In genomic region chr7:94109556-94109955, GRCh38 we compare ENCODE assay signal across 22 cellular contexts.
"Had no signal": no experiment of that assay in that cellular context is flagged by ENCODE, and none has a peak within 500 bp of the region (broad histone marks: within the 10 kb centered on the region; RNA-seq: fewer than 3 reads in every experiment).

No MANE protein-coding gene starts in this region.

- DNase-seq: activated CD4-positive, alpha-beta T cell treated with anti-CD3 and anti-CD28 coated beads for 1 hour; activated CD8-positive, alpha-beta memory T cell treated with anti-CD3 and anti-CD28 coated beads for 24 hours; activated CD8-positive, alpha-beta memory T cell treated with anti-CD3 and anti-CD28 coated beads, Interleukin-2, amount 50 U/mL, for 4 hours; activated naive CD4-positive, alpha-beta T cell treated with Interleukin-2 at 50 U/mL for 16 hours; activated naive CD8-positive, alpha-beta T cell treated with anti-CD3 and anti-CD28 coated beads for 36 hours; activated T-cell treated with anti-CD3 and anti-CD28 coated beads, Interleukin-2, amount 50 U/mL, for 24 hours; central memory CD4-positive, alpha-beta T cell; effector memory CD4-positive, alpha-beta T cell; foreskin melanocyte; glutamatergic neuron; hippocampal formation; kidney glomerular epithelial cell; left lung; naive thymus-derived CD8-positive, alpha-beta T cell; posterior cingulate gyrus; right lobe of liver; stimulated activated CD4-positive, alpha-beta T cell treated with anti-CD3 and anti-CD28 coated beads, Interleukin-2, amount 100 ng/mL, for 24 hours; stomach; transverse colon; uterus had no signal

- ATAC-seq: esophagus mucosa; left lung; naive thymus-derived CD8-positive, alpha-beta T cell; right lobe of liver; stimulated activated effector memory CD8-positive, alpha-beta T cell treated with anti-CD3 and anti-CD28 coated beads, Interleukin-12 subunit alpha, Interleukin-12 subunit beta, amount 100 ng/mL, for 72 hours had no signal
